8 cellular contexts compared by ENCODE assay signal in genomic region chr10:16817125-16818019, GRCh38. TPM values are rescaled to one million over a fixed set of nuclear protein-coding genes. Genes with fewer than 3 reads are reported as not detected.
DNase-seq lines count a peak whose midpoint lies in the region; ATAC-seq and TF ChIP-seq lines count a peak whose summit lies in the region.

Gene RSU1 (minus strand): TSS chr10:16817424. CDS start chr10:16817081, 343 bp downstream.

- H3K79me2 ChIP-seq in KMS-11 (ENCODE audit: insufficient read depth, low read depth) = peaks cover 4% of the 10 kb centered on the region

- TF ChIP-seq CTCF in KMS-11 (conservative IDR thresholded peaks at IDR 0.05; ENCODE audit: low read depth, low read length) (no peak), Peyer's patch (IDR thresholded peaks at IDR 0.05) (peak in 1 of 6 experiments; percentile 10)

- no peak within 1 kb of the TSS for H3K4me3 ChIP-seq in KMS-11 (IDR thresholded peaks at IDR 0.05; ENCODE audit: insufficient read depth, low read depth, low read length)
- H3K4me3 ChIP-seq in Peyer's patch = peak within 1 kb of the TSS; percentile 51 to 82 (median 76)
- H3K4me3 ChIP-seq in esophagus (ENCODE audit: low read depth in 1 of 2, low read length in 2 of 2) = peak within 1 kb of the TSS; percentile 86 to 97
- H3K4me3 ChIP-seq in mucosa of stomach (ENCODE audit: low read length) = peak within 1 kb of the TSS; percentile 96

- peaks cover 0 to 6% (median 0%) of the 10 kb centered on the region in 4 donors for H3K9me3 ChIP-seq in Peyer's patch
- peaks cover 0 to 2% of the 10 kb centered on the region in 2 donors for H3K9me3 ChIP-seq in esophagus (ENCODE audit: control insufficient read depth in 2 of 2, insufficient read depth in 1 of 2, low read depth in 1 of 2, low read length in 1 of 2)
- no peaks in the 10 kb centered on the region for H3K9me3 ChIP-seq in mucosa of stomach (ENCODE audit: control insufficient read depth, low read length)

- H3K36me3 ChIP-seq in KMS-11 (ENCODE audit: insufficient read depth) (no peaks in the 10 kb centered on the region), Peyer's patch (no peaks in the 10 kb centered on the region), esophagus (ENCODE audit: control insufficient read depth in 2 of 2, insufficient read depth in 2 of 2, low read length in 1 of 2) (no peaks in the 10 kb centered on the region), mucosa of stomach (ENCODE audit: control insufficient read depth, insufficient read depth, low read length) (no peaks in the 10 kb centered on the region)

- ATAC-seq in GM21737 (IDR thresholded peaks at IDR 0.05; ENCODE audit: unreplicated experiment) = peak; percentile 99

- H4K20me1 ChIP-seq in KMS-11 (ENCODE audit: insufficient read depth) = no peaks in the 10 kb centered on the region

- peak within 1 kb of the TSS; percentile 87 for H2AFZ ChIP-seq in KMS-11 (ENCODE audit: low read depth)

- WGBS in esophagus, 2 donors = 0% methylated on average over 61 to 65 of the region's 65 CpGs

- H3K27ac ChIP-seq in KMS-11 (peak within 1 kb of the TSS; percentile 77), Peyer's patch (peak within 1 kb of the TSS; percentile 79 to 93 (median 84)), esophagus (ENCODE audit: low read depth in 2 of 2, low read length in 1 of 2) (peak within 1 kb of the TSS; percentile 98)

- H3K4me1 ChIP-seq in KMS-11 (ENCODE audit: low read depth, poor library complexity, severe bottlenecking) (peaks cover 17% of the 10 kb centered on the region), Peyer's patch (peaks cover 0 to 14% (median 3%) of the 10 kb centered on the region in 4 donors), esophagus (ENCODE audit: control insufficient read depth in 2 of 2, insufficient read depth in 2 of 2, low read length in 1 of 2) (peaks cover 0 to 6% of the 10 kb centered on the region in 2 donors), mucosa of stomach (ENCODE audit: control insufficient read depth, insufficient read depth, low read length) (peaks cover 17% of the 10 kb centered on the region)

- peak; percentile 100 for DNase-seq in DMS53 treated with DMSO at 0.1 percent for 48 hours (lab: John Stamatoyannopoulos, UW; ENCODE audit: unreplicated experiment)
- peak; percentile 100 for DNase-seq in Peyer's patch
- peak; percentile 100 for DNase-seq in activated T-cell treated with anti-CD3 and anti-CD28 coated beads, Interleukin-2, amount 50 U/mL, for 48 hours
- DNase-seq in stimulated activated CD8-positive, alpha-beta memory T cell treated with anti-CD3 and anti-CD28 coated beads, Interleukin-7, amount 100 ng/mL, for 1 hour (ENCODE audit: low read depth in 2 of 2) = peak; percentile 99 to 100

- peak; percentile 51 to 79 for TF ChIP-seq POLR2A in Peyer's patch (IDR thresholded peaks at IDR 0.05)

- H3K27me3 ChIP-seq in KMS-11 (ENCODE audit: insufficient read depth, low read depth) (no peaks in the 10 kb centered on the region), Peyer's patch (no peaks in the 10 kb centered on the region), esophagus (ENCODE audit: control insufficient read depth in 1 of 2, insufficient read depth in 2 of 2, low read length in 2 of 2) (no peaks in the 10 kb centered on the region), mucosa of stomach (ENCODE audit: control insufficient read depth, insufficient read depth, low read length) (no peaks in the 10 kb centered on the region)

- peak within 1 kb of the TSS; percentile 90 for H3K4me2 ChIP-seq in KMS-11

- H3K9ac ChIP-seq in KMS-11 (peak within 1 kb of the TSS; percentile 89), mucosa of stomach (ENCODE audit: low read length) (peak within 1 kb of the TSS; percentile 84)

RNA-seq across cellular contexts. Expression of gene RSU1, which starts in this region (rescaled TPM):
- 10 to 100 TPM; 14.5 to 31.4 (median 23.5) TPM for total RNA-seq in Peyer's patch
- polyA plus RNA-seq in esophagus = 10 to 100 TPM; 24.7 to 44.6 TPM
